Comparison of ENCODE assay signal across 18 cellular contexts in the genomic region with DNA sequence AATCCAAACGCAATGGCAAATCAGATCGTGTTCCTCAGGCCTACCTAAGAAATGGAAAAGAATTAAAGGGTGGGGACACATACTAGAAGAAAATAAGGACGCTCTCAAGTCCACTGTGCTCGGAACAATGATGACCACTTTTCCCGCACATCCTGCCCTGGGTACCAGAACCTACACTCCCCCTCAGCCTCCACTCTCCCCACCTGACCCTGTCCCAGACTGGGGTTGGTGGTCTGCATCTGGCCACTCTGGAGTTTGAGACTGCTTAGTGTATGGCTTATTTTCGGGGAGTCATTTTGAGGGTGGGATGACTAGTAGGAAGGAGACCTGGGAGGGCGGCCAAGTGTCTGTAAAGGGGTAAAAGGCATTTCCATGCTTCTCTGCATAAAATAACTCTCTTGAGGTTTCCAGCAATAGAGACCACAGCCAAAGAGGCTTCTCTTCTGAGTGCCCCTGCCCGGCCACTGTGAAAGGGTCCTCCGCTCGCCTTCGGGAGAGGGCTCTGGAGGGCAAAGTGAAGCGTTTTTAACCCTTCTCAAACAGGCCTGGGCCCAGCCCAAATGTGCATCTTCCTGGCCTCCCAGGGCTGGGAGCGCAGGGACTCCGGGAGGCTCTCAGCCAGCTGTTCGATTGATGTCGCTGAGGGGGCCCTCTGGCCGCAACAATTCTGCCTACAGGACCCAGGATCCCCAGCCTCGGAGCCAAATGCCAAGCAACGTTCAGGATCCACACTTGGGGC. TPM values are rescaled to one million over a fixed set of nuclear protein-coding genes. Genes with fewer than 3 reads are reported as not detected.
DNase-seq lines count a peak whose midpoint lies in the region; ATAC-seq lines count a peak whose summit lies in the region.
"Had no signal": no experiment of that assay in that cellular context is flagged by ENCODE, and none has a peak within 500 bp of the region (broad histone marks: within the 10 kb centered on the region; RNA-seq: fewer than 3 reads in every experiment).

No MANE protein-coding gene starts in this region.

- peak overlapping the region; percentile 91 to 97 (median 92) for H3K27ac Mint-ChIP-seq in IgD-negative memory B cell
- H3K27ac Mint-ChIP-seq: activated CD4-positive, alpha-beta memory T cell treated with anti-CD3 and anti-CD28 coated beads, Interleukin-2, amount 10 ng/mL, durations not matched to agents 7 days and 5 days; activated T-helper 17 cell treated with anti-CD3 and anti-CD28 coated beads, Interleukin-2, amount 50 U/mL, for 72 hours had no signal

- H3K4me1 Mint-ChIP-seq in IgD-negative memory B cell = peaks cover 12 to 19% (median 13%) of the 10 kb centered on the region in 3 donors

- H3K27me3 Mint-ChIP-seq in IgD-negative memory B cell = peaks cover 55% of the 10 kb centered on the region

- H3K4me3 Mint-ChIP-seq in IgD-negative memory B cell = peak overlapping the region in 2 of 4 donors; percentile 72 to 77
- H3K4me3 Mint-ChIP-seq: activated CD4-positive, alpha-beta memory T cell treated with anti-CD3 and anti-CD28 coated beads, Interleukin-2, amount 10 ng/mL, durations not matched to agents 7 days and 5 days had no signal

- DNase-seq in NCI-H187 (lab: John Stamatoyannopoulos, UW) (peak; percentile 15 to 77), NCI-H187 treated with DMSO at 0.1 percent for 48 hours (lab: John Stamatoyannopoulos, UW) (no peak), iPS-NIHi11 (ENCODE audit: low spot score) (peak; percentile 26), retina (peak; percentile 71), DMS114 treated with DMSO at 0.1 percent for 48 hours (lab: John Stamatoyannopoulos, UW; ENCODE audit: unreplicated experiment) (no peak), NCI-H1417 treated with DMSO at 0.1 percent for 48 hours (lab: John Stamatoyannopoulos, UW) (no peak)
- DNase-seq: activated CD4-positive, alpha-beta memory T cell treated with anti-CD3 and anti-CD28 coated beads, Interleukin-2, amount 10 ng/mL, durations not matched to agents 7 days and 5 days; amygdala; DMS79; Kasumi-1; left ventricle myocardium inferior; NCI-H2171; spleen; trophoblast cell had no signal

- no peak for ATAC-seq in GM18870 (IDR thresholded peaks at IDR 0.05; ENCODE audit: unreplicated experiment)
- ATAC-seq: activated T-helper 17 cell treated with anti-CD3 and anti-CD28 coated beads, Interleukin-2, amount 50 U/mL, for 72 hours; Panc1 had no signal

- peaks cover 7% of the 10 kb centered on the region for H3K36me3 Mint-ChIP-seq in IgD-negative memory B cell

- peaks cover 0 to 9% (median 0%) of the 10 kb centered on the region in 3 donors for H3K9me3 Mint-ChIP-seq in IgD-negative memory B cell
- H3K9me3 Mint-ChIP-seq: activated CD4-positive, alpha-beta memory T cell treated with anti-CD3 and anti-CD28 coated beads, Interleukin-2, amount 10 ng/mL, durations not matched to agents 7 days and 5 days; activated T-helper 17 cell treated with anti-CD3 and anti-CD28 coated beads, Interleukin-2, amount 50 U/mL, for 72 hours had no signal

RNA-seq across cellular contexts. Expression of gene OTP, which starts 4.6 kb away (rescaled TPM):
- polyA plus RNA-seq in IgD-negative memory B cell = not detected
- polyA plus RNA-seq: spleen had no signal

Comparison
In these comparisons a context has a peak if more than half of its experiments do, and no peak if none do; other contexts are left out.
1. DNase-seq: peak in NCI-H187 (2 of 2), iPS-NIHi11 (single experiment) and retina (single experiment); none in NCI-H187 treated with DMSO at 0.1 percent for 48 hours (single experiment), DMS114 treated with DMSO at 0.1 percent for 48 hours (single experiment) and NCI-H1417 treated with DMSO at 0.1 percent for 48 hours (single experiment).